ENCODE assay signal across 9 cellular contexts in the genomic region with DNA sequence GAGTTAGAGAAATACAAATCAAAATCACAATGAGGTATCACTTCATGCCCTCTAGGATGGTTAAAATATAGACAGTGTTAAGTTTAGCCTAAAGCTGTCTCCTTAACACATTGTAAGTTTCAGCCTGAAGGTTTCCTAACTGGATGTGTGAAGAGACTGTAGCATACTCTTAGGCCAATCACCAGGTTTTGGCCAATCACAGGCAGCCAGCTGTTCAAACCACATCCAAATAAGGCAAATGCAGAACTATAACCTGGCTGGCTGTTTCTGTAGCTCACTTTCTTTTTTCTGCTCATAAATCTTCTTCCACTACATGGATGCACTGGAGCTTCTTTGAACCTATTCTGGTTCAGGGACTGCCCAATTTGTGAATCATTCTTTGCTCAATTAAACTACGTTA.
DNase-seq lines count a peak whose midpoint lies in the region; ATAC-seq lines count a peak whose summit lies in the region.
"Had no signal": no experiment of that assay in that cellular context is flagged by ENCODE, and none has a peak within 500 bp of the region (broad histone marks: within the 10 kb centered on the region; RNA-seq: fewer than 3 reads in every experiment).

No MANE protein-coding gene starts in this region.

- DNase-seq in Kasumi-1 (lab: John Stamatoyannopoulos, UW) (peak; percentile 56 to 62), germinal center (ENCODE audit: low spot score) (peak; percentile 37), NCI-H2029 (lab: John Stamatoyannopoulos, UW) (no peak), GM19240 (ENCODE audit: insufficient read length, low spot score) (no peak), ecto neural progenitor cell (ENCODE audit: low spot score) (no peak)

- ATAC-seq in GM18511 (IDR thresholded peaks at IDR 0.05; ENCODE audit: unreplicated experiment) (peak; percentile 93), GM21576 (IDR thresholded peaks at IDR 0.05; ENCODE audit: unreplicated experiment) (peak; percentile 88), HG03439 (IDR thresholded peaks at IDR 0.05; ENCODE audit: unreplicated experiment) (no peak)
- ATAC-seq: foreskin keratinocyte had no signal

Comparison
In these comparisons a context has a peak if more than half of its experiments do, and no peak if none do; other contexts are left out.
1. DNase-seq: peak in Kasumi-1 (2 of 2) and germinal center (single experiment); none in NCI-H2029 (single experiment), GM19240 (single experiment) and ecto neural progenitor cell (single experiment).